19 cellular contexts compared by ENCODE assay signal in genomic region chr13:111973186-111974064, GRCh38.
DNase-seq lines count a peak whose midpoint lies in the region; TF ChIP-seq lines count a peak whose summit lies in the region.
"Had no signal": no experiment of that assay in that cellular context is flagged by ENCODE, and none has a peak within 500 bp of the region (broad histone marks: within the 10 kb centered on the region; RNA-seq: fewer than 3 reads in every experiment).

No MANE protein-coding gene starts in this region.

- WGBS in endodermal cell (ENCODE audit: insufficient coverage in 1 of 2, insufficient read length in 1 of 2), 2 experiments, result 52 to 64% methylated on average over 13 to 25 of the region's 25 CpGs

- TF ChIP-seq CTCF in endodermal cell (conservative IDR thresholded peaks at IDR 0.05), result no peak

- H3K9me3 ChIP-seq in endodermal cell (ENCODE audit: control insufficient read depth, low read length) (no peaks in the 10 kb centered on the region), neuron (ENCODE audit: low read length) (no peaks in the 10 kb centered on the region)
- H3K9me3 ChIP-seq: gastrocnemius medialis, prostate gland, suprapubic skin had no signal

- peaks cover 6% of the 10 kb centered on the region for H3K4me1 Mint-ChIP-seq in endodermal cell
- H3K4me1 Mint-ChIP-seq in activated naive CD8-positive, alpha-beta T cell treated with anti-CD3 and anti-CD28 coated beads for 36 hours, result no peaks in the 10 kb centered on the region

- H3K36me3 ChIP-seq in endodermal cell (ENCODE audit: control insufficient read depth, insufficient read depth, low read length) (no peaks in the 10 kb centered on the region), neuron (ENCODE audit: insufficient read depth, low read length) (no peaks in the 10 kb centered on the region)
- H3K36me3 ChIP-seq: gastrocnemius medialis, prostate gland, suprapubic skin had no signal

- H3K9me3 Mint-ChIP-seq in endodermal cell, result peaks cover 11% of the 10 kb centered on the region
- H3K9me3 Mint-ChIP-seq in activated naive CD8-positive, alpha-beta T cell treated with anti-CD3 and anti-CD28 coated beads for 36 hours, result peaks cover 14% of the 10 kb centered on the region

- H3K27ac ChIP-seq in endodermal cell (ENCODE audit: low read depth, low read length), result peak overlapping the region; percentile 15
- H3K27ac ChIP-seq: gastrocnemius medialis, prostate gland, suprapubic skin had no signal

- no peaks in the 10 kb centered on the region for H3K36me3 Mint-ChIP-seq in endodermal cell (ENCODE audit: low read depth)
- H3K36me3 Mint-ChIP-seq in activated naive CD8-positive, alpha-beta T cell treated with anti-CD3 and anti-CD28 coated beads for 36 hours, result no peaks in the 10 kb centered on the region

- no peak overlapping the region for H3K4me3 ChIP-seq in endodermal cell (ENCODE audit: low read length)
- H3K4me3 ChIP-seq in neuron (ENCODE audit: low read length), result peak overlapping the region; percentile 32
- H3K4me3 ChIP-seq: gastrocnemius medialis, prostate gland, smooth muscle cell, suprapubic skin had no signal

- H3K27me3 ChIP-seq in endodermal cell (ENCODE audit: control insufficient read depth, insufficient read depth, low read length, poor library complexity, severe bottlenecking), result peaks cover 22% of the 10 kb centered on the region
- H3K27me3 ChIP-seq in neuron (ENCODE audit: insufficient read depth, low read length), result peaks cover 3% of the 10 kb centered on the region

- peaks cover 20% of the 10 kb centered on the region for H3K27me3 Mint-ChIP-seq in endodermal cell (ENCODE audit: insufficient read depth)
- peaks cover 33% of the 10 kb centered on the region for H3K27me3 Mint-ChIP-seq in activated naive CD8-positive, alpha-beta T cell treated with anti-CD3 and anti-CD28 coated beads for 36 hours

- DNase-seq in NCI-H1092 (lab: John Stamatoyannopoulos, UW), result peak; percentile 59
- peak; percentile 40 to 72 for DNase-seq in NCI-H526 (lab: John Stamatoyannopoulos, UW)
- DNase-seq in endodermal cell, result no peak
- no peak for DNase-seq in stimulated activated CD4-positive, alpha-beta T cell treated with anti-CD3 and anti-CD28 coated beads, Interleukin-4, amount 100 ng/mL, for 4 hours
- no peak for DNase-seq in H4 (ENCODE audit: low spot score)
- no peak for DNase-seq in activated naive CD8-positive, alpha-beta T cell treated with anti-CD3 and anti-CD28 coated beads for 36 hours
- DNase-seq: activated CD4-positive, alpha-beta T cell treated with anti-CD3 and anti-CD28 coated beads for 48 hours; activated naive CD4-positive, alpha-beta T cell; activated T-cell treated with anti-CD3 and anti-CD28 coated beads, Interleukin-2, amount 50 U/mL, for 24 hours; C1 segment of cervical spinal cord; Caco-2; DND-41; gastrocnemius medialis; NCI-H1105 treated with DMSO at 0.1 percent for 48 hours; stimulated activated CD4-positive, alpha-beta T cell treated with anti-CD3 and anti-CD28 coated beads, Interleukin-2, amount 100 ng/mL, for 24 hours had no signal

- H3K9ac ChIP-seq in endodermal cell (ENCODE audit: extremely low read depth, low read length, poor library complexity, severe bottlenecking), result no peak overlapping the region

- H3K4me3 Mint-ChIP-seq in endodermal cell, result no peak overlapping the region
- no peak overlapping the region for H3K4me3 Mint-ChIP-seq in activated naive CD8-positive, alpha-beta T cell treated with anti-CD3 and anti-CD28 coated beads for 36 hours
- H3K4me3 Mint-ChIP-seq: activated T-cell treated with anti-CD3 and anti-CD28 coated beads, Interleukin-2, amount 50 U/mL, for 24 hours had no signal

- H3K4me1 ChIP-seq in endodermal cell (ENCODE audit: control insufficient read depth, insufficient read depth, low read length) (no peaks in the 10 kb centered on the region), neuron (ENCODE audit: insufficient read depth, low read length) (peaks cover 33% of the 10 kb centered on the region)
- H3K4me1 ChIP-seq: Caco-2, prostate gland, suprapubic skin had no signal

- H3K27ac Mint-ChIP-seq in endodermal cell, result no peak overlapping the region
- H3K27ac Mint-ChIP-seq in activated naive CD8-positive, alpha-beta T cell treated with anti-CD3 and anti-CD28 coated beads for 36 hours, result no peak overlapping the region
- H3K27ac Mint-ChIP-seq: activated T-cell treated with anti-CD3 and anti-CD28 coated beads, Interleukin-2, amount 50 U/mL, for 24 hours had no signal

- H2AFZ ChIP-seq in neuron (ENCODE audit: low read depth, low read length), result peak overlapping the region; percentile 31

Comparison
In these comparisons a context has a peak if more than half of its experiments do, and no peak if none do; other contexts are left out.
1. DNase-seq: peak in NCI-H1092 (single experiment) and NCI-H526 (2 of 2); none in endodermal cell (single experiment), stimulated activated CD4-positive, alpha-beta T cell treated with anti-CD3 and anti-CD28 coated beads, Interleukin-4, amount 100 ng/mL, for 4 hours (0 of 2), H4 (single experiment) and activated naive CD8-positive, alpha-beta T cell treated with anti-CD3 and anti-CD28 coated beads for 36 hours (single experiment).